10 cellular contexts compared by ENCODE assay signal in the genomic region with DNA sequence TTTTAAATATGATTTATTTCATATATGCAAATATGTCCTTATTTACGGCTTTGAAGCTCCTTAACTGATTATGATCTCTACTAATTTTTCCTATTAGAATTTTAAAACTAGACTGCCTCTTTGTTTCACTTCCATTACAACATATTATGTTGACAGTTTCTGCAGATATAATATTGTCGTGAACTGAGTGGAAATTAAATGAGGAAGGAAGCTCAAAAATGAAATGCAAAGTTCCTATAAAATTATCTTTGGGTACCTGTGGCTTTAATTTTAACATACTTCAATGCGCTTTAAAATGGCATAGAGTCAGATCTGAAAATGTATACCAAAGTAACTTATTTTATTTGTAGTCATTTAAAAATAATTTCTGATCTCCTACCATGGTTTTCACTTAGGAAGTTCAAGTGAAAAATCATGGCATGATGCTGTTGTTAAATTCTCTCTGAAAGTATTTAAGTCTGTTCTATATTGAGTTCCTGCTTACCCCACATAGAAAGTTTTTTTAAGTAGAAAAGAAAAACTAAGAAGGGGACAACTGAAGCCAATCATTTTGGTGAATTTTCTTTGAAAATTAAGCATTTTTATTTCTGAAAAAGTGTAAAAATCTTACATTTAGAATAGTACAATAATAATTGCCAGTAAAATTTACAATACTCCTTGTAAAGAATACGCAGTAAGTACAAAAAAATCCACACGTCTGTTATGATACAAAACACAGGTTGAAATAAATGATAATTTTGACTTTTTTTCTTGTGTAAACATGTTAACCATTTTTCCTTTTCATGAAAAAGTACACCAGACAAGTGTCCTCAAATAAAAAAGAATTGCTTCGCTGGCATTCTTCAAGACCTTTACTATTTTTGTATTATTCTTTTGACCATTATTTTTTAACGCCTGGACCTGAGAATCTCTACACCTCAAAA. TPM values are rescaled to one million over a fixed set of nuclear protein-coding genes. Genes with fewer than 3 reads are reported as not detected.
A peak's percentile ranks its signal among the peaks of the same experiment; 100 is the strongest.
DNase-seq lines count a peak whose midpoint lies in the region; ATAC-seq and TF ChIP-seq lines count a peak whose summit lies in the region.
"Had no signal": no experiment of that assay in that cellular context is flagged by ENCODE, and none has a peak within 500 bp of the region (broad histone marks: within the 10 kb centered on the region; RNA-seq: fewer than 3 reads in every experiment).

No MANE protein-coding gene starts in this region.

- H3K36me3 ChIP-seq in RWPE2 (ENCODE audit: low read depth) (peaks cover 14% of the 10 kb centered on the region; the same call in 1 of the 2 replicates), psoas muscle (ENCODE audit: insufficient read depth in 1 of 2, low read depth in 1 of 2) (no peaks in the 10 kb centered on the region), thyroid gland (no peaks in the 10 kb centered on the region)
- H3K36me3 ChIP-seq: transverse colon had no signal

- peak overlapping the region; percentile 98 for H3K4me3 ChIP-seq in RWPE2 (ENCODE audit: severe bottlenecking)
- peak overlapping the region; percentile 77 for H3K4me3 ChIP-seq in epithelial cell of proximal tubule (ENCODE audit: low read depth, low read length)
- peak overlapping the region; percentile 39 for H3K4me3 ChIP-seq in psoas muscle
- H3K4me3 ChIP-seq in thyroid gland (replicated peaks in 1 of 3) = no peak overlapping the region

- H3K27ac ChIP-seq in RWPE2 (ENCODE audit: poor library complexity, severe bottlenecking) (peak overlapping the region; percentile 70), psoas muscle (no peak overlapping the region), thyroid gland (no peak overlapping the region)
- H3K27ac ChIP-seq: transverse colon had no signal

- H3K4me1 ChIP-seq in RWPE2 (ENCODE audit: insufficient read depth, poor library complexity, severe bottlenecking) = peaks cover 16% of the 10 kb centered on the region
- peaks cover 6% of the 10 kb centered on the region for H3K4me1 ChIP-seq in psoas muscle
- H3K4me1 ChIP-seq in thyroid gland = peaks cover 4 to 9% of the 10 kb centered on the region in 2 donors

- TF ChIP-seq CTCF in RWPE2 (IDR thresholded peaks at IDR 0.05; ENCODE audit: poor library complexity, severe bottlenecking) = no peak
- TF ChIP-seq CTCF in epithelial cell of proximal tubule (conservative IDR thresholded peaks at IDR 0.05; ENCODE audit: low read depth, low read length) = no peak
- no peak for TF ChIP-seq CTCF in psoas muscle (IDR thresholded peaks at IDR 0.05)
- TF ChIP-seq CTCF in thyroid gland (IDR thresholded peaks at IDR 0.05) = no peak

- ATAC-seq in RWPE2 (ENCODE audit: low read depth) = no peak
- ATAC-seq in psoas muscle = no peak
- ATAC-seq in HG03571 (IDR thresholded peaks at IDR 0.05; ENCODE audit: unreplicated experiment) = no peak

- intact Hi-C loops in psoas muscle (cut with DNase I) = no loop called here
- intact Hi-C loops in thyroid gland (cut with DNase I) = loop anchor here (5.0 kb wide), 1 partner anchor 229 kb away; no protein-coding TSS in a partner anchor

- H3K9me3 ChIP-seq in RWPE2 (ENCODE audit: severe bottlenecking) (no peaks in the 10 kb centered on the region), psoas muscle (no peaks in the 10 kb centered on the region), thyroid gland (no peaks in the 10 kb centered on the region)
- H3K9me3 ChIP-seq: transverse colon had no signal

- DNase-seq in NCI-H1417 (lab: John Stamatoyannopoulos, UW) = peak in 2 of 3 experiments; percentile 12 to 13
- no peak for DNase-seq in NCI-H1417 treated with DMSO at 0.1 percent for 48 hours (lab: John Stamatoyannopoulos, UW)
- no peak for DNase-seq in RWPE2 (ENCODE audit: low spot score)
- DNase-seq in epithelial cell of proximal tubule (ENCODE audit: low read depth) = no peak
- no peak for DNase-seq in psoas muscle
- no peak for DNase-seq in thyroid gland
- no peak for DNase-seq in NCI-H2029 (lab: John Stamatoyannopoulos, UW)
- DNase-seq: hippocampal formation, transverse colon had no signal

- whole genome bisulfite sequencing in psoas muscle, 3 donors = 27 to 31% (median 28%) methylated on average over 7 of the region's 7 CpGs
- WGBS in thyroid gland, 2 donors = 25 to 28% methylated on average over 7 of the region's 7 CpGs

- H3K27me3 ChIP-seq in RWPE2 (ENCODE audit: insufficient read depth, poor library complexity, severe bottlenecking) = peaks cover 19% of the 10 kb centered on the region
- H3K27me3 ChIP-seq in psoas muscle (ENCODE audit: insufficient read depth in 3 of 3, low read length in 2 of 3) = peaks cover 15 to 93% (median 43%) of the 10 kb centered on the region in 3 donors
- peaks cover 73% of the 10 kb centered on the region for H3K27me3 ChIP-seq in thyroid gland

- no peak for TF ChIP-seq POLR2A in thyroid gland (IDR thresholded peaks at IDR 0.05)

RNA-seq across cellular contexts. Expression of a gene that starts 2.6 kb away (rescaled TPM):
- 26.8 and 30.0 TPM in 2 replicates for total RNA-seq in epithelial cell of proximal tubule
- under 1 TPM in 3 of 4 donors, not detected in 1; 0.36 to 0.94 (median 0.71) TPM for total RNA-seq in psoas muscle
- polyA plus RNA-seq in psoas muscle = under 1 TPM; 0.15 to 0.29 (median 0.17) TPM
- 1 to 10 TPM in 2 of 4 donors, under 1 TPM in 1, not detected in 1; 0.38 to 1.6 (median 1.2) TPM for total RNA-seq in thyroid gland
- total RNA-seq: transverse colon had no signal

RNA-seq across cellular contexts. Expression of a gene that starts 52.3 kb away (rescaled TPM):
- 731 and 741 TPM in 2 replicates for total RNA-seq in epithelial cell of proximal tubule
- 100 to 1,000 TPM; 451 to 591 (median 525) TPM for total RNA-seq in psoas muscle
- 1,000 to 10,000 TPM in 1 of 3 donors, 100 to 1,000 TPM in 2; 664 to 1,021 (median 727) TPM for polyA plus RNA-seq in psoas muscle
- total RNA-seq in thyroid gland = 100 to 1,000 TPM; 413 to 784 (median 546) TPM

Comparison
In these comparisons a context has a peak if more than half of its experiments do, and no peak if none do; other contexts are left out.
1. DNase-seq: peak in NCI-H1417 (2 of 3); none in NCI-H1417 treated with DMSO at 0.1 percent for 48 hours (single experiment), RWPE2 (single experiment), epithelial cell of proximal tubule (single experiment), psoas muscle (0 of 2), thyroid gland (0 of 2) and NCI-H2029 (single experiment).
2. H3K4me3 ChIP-seq: peak in RWPE2 (single experiment), epithelial cell of proximal tubule (single experiment) and psoas muscle (single experiment); none in thyroid gland (0 of 3).
3. RNA of a gene that starts 2.6 kb away (total RNA-seq): 26.8 to 30.0 TPM in epithelial cell of proximal tubule; 0.38 to 1.6 TPM in thyroid gland and 0.36 to 0.94 TPM in psoas muscle; every median in the first group is over 10 times any median in the second.